Comparison of ENCODE assay signal across 1 cellular context in genomic region chr18:45828917-45829811, GRCh38.
A peak's percentile ranks its signal among the peaks of the same experiment; 100 is the strongest.
TF ChIP-seq lines count a peak whose summit lies in the region.

No MANE protein-coding gene starts in this region.

TF ChIP-seq in K562, 482 proteins besides CTCF, POLR2A, EP300 and RAD21 (continued from another document):
- TF ChIP-seq TFAP4 (CRISPR knock-in tag; IDR thresholded peaks at IDR 0.05; ENCODE audit: borderline replicate concordance) (peak; percentile 81), ZNF263 (CRISPR knock-in tag; IDR thresholded peaks at IDR 0.05; ENCODE audit: borderline replicate concordance) (0 out of 2 replicates have a peak, but pooled peaks have one; percentile 25), SPI1 (IDR thresholded peaks at IDR 0.05; ENCODE audit: borderline replicate concordance, low read depth, low read length) (no peak), TEAD4 (IDR thresholded peaks at IDR 0.05; ENCODE audit: low read length) (peak; percentile 61; the same call in 1 of the 2 replicates), TEAD4 (CRISPR knock-in tag; IDR thresholded peaks at IDR 0.05; ENCODE audit: borderline replicate concordance) (no peak), C11orf30 (IDR thresholded peaks at IDR 0.05; ENCODE audit: low read depth) (peak; percentile 53; the same call in 1 of the 2 replicates), FOS (IDR thresholded peaks at IDR 0.05; ENCODE audit: extremely low read depth, insufficient read length) (no peak), SOX6 (IDR thresholded peaks at IDR 0.05) (0 out of 2 replicates have a peak, but pooled peaks have one; percentile 14), MAFK (IDR thresholded peaks at IDR 0.05; ENCODE audit: low read length) (no peak), TEAD1 (CRISPR knock-in tag; IDR thresholded peaks at IDR 0.05) (peak in 1 of 2 experiments; percentile 47; a peak in 1 of 4 replicates), HMGXB4 (CRISPR knock-in tag; IDR thresholded peaks at IDR 0.05) (no peak), ZC3H8 (IDR thresholded peaks at IDR 0.05) (no peak), ZNF316 (IDR thresholded peaks at IDR 0.05) (peak; percentile 24; the same call in 1 of the 2 replicates), XRCC5 (IDR thresholded peaks at IDR 0.05; ENCODE audit: low read depth, low read length) (no peak), NR2C2 (CRISPR knock-in tag; IDR thresholded peaks at IDR 0.05) (no peak), NR2C2 (tag; IDR thresholded peaks at IDR 0.05) (peak; percentile 51; the same call in 1 of the 2 replicates), ZNF507 (tag; conservative IDR thresholded peaks at IDR 0.05) (no peak), TSC22D4 (tag; IDR thresholded peaks at IDR 0.05) (no peak), CTBP1 (IDR thresholded peaks at IDR 0.05; ENCODE audit: borderline replicate concordance) (peak; percentile 68; the same call in 1 of the 2 replicates), ARID1B (IDR thresholded peaks at IDR 0.05) (peak; percentile 19; the same call in 1 of the 2 replicates), THRB (CRISPR knock-in tag; conservative IDR thresholded peaks at IDR 0.05) (no peak), KLF16 (IDR thresholded peaks at IDR 0.05) (peak; percentile 52; the same call in 1 of the 2 replicates), MCM5 (IDR thresholded peaks at IDR 0.05; ENCODE audit: low read depth) (no peak), MITF (IDR thresholded peaks at IDR 0.05) (no peak), KDM1A (IDR thresholded peaks at IDR 0.05) (no peak), TAL1 (IDR thresholded peaks at IDR 0.05) (peak; percentile 15; the same call in 1 of the 2 replicates), TRIM24 (IDR thresholded peaks at IDR 0.05) (no peak), CBFA2T2 (conservative IDR thresholded peaks at IDR 0.05) (peak; percentile 14; the same call in 1 of the 2 replicates), REST (CRISPR knock-in tag; IDR thresholded peaks at IDR 0.05; ENCODE audit: low read depth) (no peak), ZEB2 (IDR thresholded peaks at IDR 0.05) (no peak), PCBP2 (IDR thresholded peaks at IDR 0.05; ENCODE audit: low read depth, low read length, poor library complexity, severe bottlenecking) (no peak), GTF2A2 (tag; IDR thresholded peaks at IDR 0.05) (no peak), FOXK1 (CRISPR knock-in tag; IDR thresholded peaks at IDR 0.05; ENCODE audit: borderline replicate concordance) (no peak), CC2D1A (IDR thresholded peaks at IDR 0.05) (no peak), CREB3 (tag; conservative IDR thresholded peaks at IDR 0.05; ENCODE audit: low read depth) (no peak), ETV5 (CRISPR knock-in tag; IDR thresholded peaks at IDR 0.05; ENCODE audit: low read depth) (no peak), PBX2 (CRISPR knock-in tag; IDR thresholded peaks at IDR 0.05; ENCODE audit: low read depth) (no peak), PBX2 (tag; conservative IDR thresholded peaks at IDR 0.05; ENCODE audit: low read depth) (0 out of 2 replicates have a peak, but pooled peaks have one; percentile 11), CBFA2T3 (IDR thresholded peaks at IDR 0.05) (peak; percentile 55), ZNF655 (CRISPR knock-in tag; IDR thresholded peaks at IDR 0.05) (no peak), TCF3 (CRISPR knock-in tag; IDR thresholded peaks at IDR 0.05) (peak; percentile 14; the same call in 1 of the 2 replicates), NR2C1 (IDR thresholded peaks at IDR 0.05) (no peak), NR2C1 (tag; IDR thresholded peaks at IDR 0.05) (0 out of 2 replicates have a peak, but pooled peaks have one; percentile 43), RFX1 (IDR thresholded peaks at IDR 0.05) (no peak)
